8 cellular contexts compared by ENCODE assay signal in the genomic region with DNA sequence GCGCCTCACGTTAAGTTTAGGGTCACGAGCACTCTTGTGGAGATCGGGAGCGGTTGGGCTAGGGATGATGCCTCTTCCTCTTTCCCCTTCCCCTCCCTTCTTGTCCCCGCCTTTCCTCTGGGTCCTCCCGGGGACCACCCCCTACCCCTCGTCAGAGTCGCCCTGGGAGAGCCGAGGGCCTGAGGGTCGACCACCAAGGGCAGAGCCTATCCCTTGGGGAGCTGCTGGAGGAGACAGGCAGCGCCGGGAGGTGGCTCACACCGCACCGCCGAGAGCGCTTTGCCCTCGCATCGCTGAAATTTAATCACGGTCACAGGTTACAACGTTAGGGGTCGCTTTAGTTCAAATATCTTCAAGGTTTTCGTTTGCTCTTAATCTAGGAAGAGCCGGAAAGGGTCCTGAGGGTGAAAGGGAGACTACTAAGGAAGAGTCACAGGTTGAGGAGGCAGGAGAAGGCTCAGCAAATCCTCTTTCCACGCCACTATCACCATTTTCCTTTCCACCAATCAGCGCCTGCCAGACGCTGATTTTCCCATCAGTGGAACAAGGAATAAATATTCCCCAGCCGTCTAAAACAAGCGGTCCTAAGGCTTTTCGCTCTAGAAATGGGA. TPM values are rescaled to one million over a fixed set of nuclear protein-coding genes. Genes with fewer than 3 reads are reported as not detected.
DNase-seq lines count a peak whose midpoint lies in the region; ATAC-seq and TF ChIP-seq lines count a peak whose summit lies in the region.

No MANE protein-coding gene starts in this region.

- H3K4me3 Mint-ChIP-seq in mesothelial cell of epicardium: peak overlapping the region; percentile 84

- no peak overlapping the region for H2BK20ac ChIP-seq in IMR-90 (ENCODE audit: low read depth, low read length)

- TF ChIP-seq EP300 in tibial nerve (IDR thresholded peaks at IDR 0.05): no peak

- H4K5ac ChIP-seq in IMR-90 (ENCODE audit: low read depth, low read length): no peak overlapping the region

- H3K4me1 ChIP-seq in IMR-90 (ENCODE audit: control insufficient read depth, insufficient read depth, low read length) (no peaks in the 10 kb centered on the region), tibial nerve (peaks cover 0 to 21% (median 3%) of the 10 kb centered on the region in 4 donors)

- no peak for TF ChIP-seq RAD21 in IMR-90 (IDR thresholded peaks at IDR 0.05; ENCODE audit: low read length)

- peaks cover 8% of the 10 kb centered on the region for H3K36me3 Mint-ChIP-seq in mesothelial cell of epicardium

- H3K79me1 ChIP-seq in IMR-90 (ENCODE audit: low read depth in 1 of 2, low read length in 2 of 2): no peaks in the 10 kb centered on the region

- peak overlapping the region; percentile 34 for H3K4me3 ChIP-seq in IMR-90 (ENCODE audit: insufficient read depth, low read depth, low read length)
- H3K4me3 ChIP-seq in epithelial cell of proximal tubule (ENCODE audit: low read depth, low read length): peak overlapping the region; percentile 65
- peak overlapping the region; percentile 54 to 77 (median 66) for H3K4me3 ChIP-seq in tibial nerve

- H3K27ac ChIP-seq in IMR-90 (ENCODE audit: insufficient read depth, low read length) (no peak overlapping the region), tibial nerve (peak overlapping the region; percentile 67 to 92 (median 85))

- H3K9ac ChIP-seq in IMR-90 (ENCODE audit: low read depth, low read length): no peak overlapping the region

- H2AK9ac ChIP-seq in IMR-90 (replicated peaks; ENCODE audit: low read depth, low read length, poor library complexity): peak overlapping the region; percentile 37

- H3K9me1 ChIP-seq in IMR-90 (ENCODE audit: insufficient read depth, low read length): no peaks in the 10 kb centered on the region

- ATAC-seq in IMR-90 (ENCODE audit: low read depth) (peak; percentile 65), HG02970 (IDR thresholded peaks at IDR 0.05; ENCODE audit: low FRiP score, unreplicated experiment) (no peak)

- peak overlapping the region; percentile 83 for H3K27ac Mint-ChIP-seq in mesothelial cell of epicardium

- intact Hi-C loops in IMR-90 (cut with micrococcal nuclease): no loop called here

- no peak overlapping the region for H3K14ac ChIP-seq in IMR-90 (replicated peaks; ENCODE audit: low read depth, low read length)

- H4K20me1 ChIP-seq in IMR-90 (ENCODE audit: insufficient read depth, low read length): no peaks in the 10 kb centered on the region

- TF ChIP-seq POLR2A in IMR-90 (IDR thresholded peaks at IDR 0.05; ENCODE audit: low read depth, low read length): no peak
- no peak for TF ChIP-seq POLR2A in tibial nerve (IDR thresholded peaks at IDR 0.05)

- H3K23ac ChIP-seq in IMR-90 (ENCODE audit: low read depth, low read length): no peak overlapping the region

- peak overlapping the region; percentile 87 for H2AFZ ChIP-seq in IMR-90 (replicated peaks; ENCODE audit: low read length, poor library complexity)

- no peaks in the 10 kb centered on the region for H3K36me3 ChIP-seq in IMR-90 (ENCODE audit: control insufficient read depth, insufficient read depth, low read length)
- no peaks in the 10 kb centered on the region for H3K36me3 ChIP-seq in tibial nerve

- no TSS peak for BruUV-seq in IMR-90 (replicated peaks; lab: Mats Ljungman, UMichigan)

- in situ Hi-C loops in IMR-90 (cut with MboI; ENCODE audit: low sequenced_read_pairs): no loop called here

- no peak for TF ChIP-seq CTCF in IMR-90 (conservative IDR thresholded peaks at IDR 0.05; ENCODE audit: low read depth, low read length)
- peak; percentile 7 for TF ChIP-seq CTCF in epithelial cell of proximal tubule (conservative IDR thresholded peaks at IDR 0.05; ENCODE audit: low read depth, low read length)
- no peak for TF ChIP-seq CTCF in mesothelial cell of epicardium (IDR thresholded peaks at IDR 0.05; ENCODE audit: unreplicated experiment)
- TF ChIP-seq CTCF in tibial nerve (IDR thresholded peaks at IDR 0.05): peak in 1 of 5 experiments; percentile 8

- no peak overlapping the region for H4K8ac ChIP-seq in IMR-90 (ENCODE audit: low read depth in 2 of 2, low read length in 2 of 2)

- H3K4ac ChIP-seq in IMR-90 (ENCODE audit: low read depth, low read length): no peak overlapping the region

- H2BK15ac ChIP-seq in IMR-90 (ENCODE audit: low read depth, low read length): no peak overlapping the region

- H3K56ac ChIP-seq in IMR-90 (ENCODE audit: extremely low read depth, insufficient read depth, low read length): no peak overlapping the region

- H2BK120ac ChIP-seq in IMR-90 (ENCODE audit: low read depth, low read length): no peak overlapping the region

- dilution Hi-C loops in IMR-90 (cut with HindIII; ENCODE audit: low sequenced_read_pairs, unreplicated experiment): no loop called here

- POLR2A ChIA-PET in IMR-90 (lab: Charles Lee; ENCODE audit: unreplicated experiment): no interaction called here

- H3K27me3 ChIP-seq in IMR-90 (ENCODE audit: control insufficient read depth, insufficient read depth, low read length): peaks cover 21% of the 10 kb centered on the region
- peaks cover 0 to 18% of the 10 kb centered on the region in 2 donors for H3K27me3 ChIP-seq in tibial nerve

- no peak overlapping the region for H3K18ac ChIP-seq in IMR-90 (ENCODE audit: low read depth, low read length)

- no peaks in the 10 kb centered on the region for H3K9me3 Mint-ChIP-seq in mesothelial cell of epicardium

- 0% methylated on average over 3 of the region's 30 CpGs; no CpG with 5 or more reads in 1 of the 2 experiments for WGBS in IMR-90 (ENCODE audit: extremely low coverage in 2 of 2, insufficient read length in 1 of 2), 2 experiments
- WGBS in tibial nerve, 2 donors: 1% methylated on average over 23 to 26 of the region's 30 CpGs

- H3K4me1 Mint-ChIP-seq in mesothelial cell of epicardium: peaks cover 18% of the 10 kb centered on the region

- H3K27me3 Mint-ChIP-seq in mesothelial cell of epicardium (ENCODE audit: low read depth): peaks cover 5% of the 10 kb centered on the region

- H2AK5ac ChIP-seq in IMR-90 (ENCODE audit: low read depth, low read length): no peak overlapping the region

- CTCF ChIA-PET in IMR-90 (lab: Yijun Ruan, JAX): interaction anchor here (0.6 to 0.7 kb wide), 2 partner anchors 146 to 370 kb away, joined by 3 read pairs; no protein-coding TSS in a partner anchor

- no peak overlapping the region for H2BK5ac ChIP-seq in IMR-90 (ENCODE audit: low read depth, low read length, poor library complexity, severe bottlenecking)

- H4K91ac ChIP-seq in IMR-90 (ENCODE audit: insufficient read depth, low read depth, low read length): no peak overlapping the region

- DNase-seq in NCI-H2171 treated with DMSO at 0.1 percent for 48 hours (lab: John Stamatoyannopoulos, UW) (peak; percentile 76), NCI-H2171 (lab: John Stamatoyannopoulos, UW) (no peak), IMR-90 (peak; percentile 16), epithelial cell of proximal tubule (ENCODE audit: low read depth) (no peak), mesothelial cell of epicardium (ENCODE audit: low spot score in 2 of 2, unreplicated experiment in 2 of 2) (no peak), tibial nerve (ENCODE audit: low spot score in 2 of 2) (no peak)
- DNase-seq in activated CD4-positive, alpha-beta T cell treated with anti-CD3 and anti-CD28 coated beads, Interleukin-2, amount 50 U/mL, for 1 hour: peak; percentile 3

- peak overlapping the region; percentile 54 for H3K4me2 ChIP-seq in IMR-90 (ENCODE audit: low read depth, low read length)

- H3K9me3 ChIP-seq in IMR-90 (ENCODE audit: control insufficient read depth, insufficient read depth, low read length): no peaks in the 10 kb centered on the region
- H3K9me3 ChIP-seq in tibial nerve: no peaks in the 10 kb centered on the region

TF ChIP-seq in IMR-90, 13 proteins besides CTCF, POLR2A, EP300 and RAD21:
- no peak for TF ChIP-seq MAZ (IDR thresholded peaks at IDR 0.05; ENCODE audit: borderline replicate concordance, low read depth, low read length)
- TF ChIP-seq BHLHE40 (IDR thresholded peaks at IDR 0.05; ENCODE audit: low read depth, low read length): no peak

RNA-seq across cellular contexts. Expression of gene SNCA, which starts 0.5 kb away (rescaled TPM):
- 0.36 and 0.56 TPM in 2 replicates for total RNA-seq in IMR-90 (2012; rRNA removed)
- polyA plus RNA-seq in IMR-90 (2012; rRNA removed): 0.46 and 0.59 TPM in 2 replicates
- polyA plus RNA-seq in IMR-90 (2012; cell fraction: cytosol; rRNA removed): 0.13 and 0.37 TPM in 2 replicates
- polyA plus RNA-seq in IMR-90 (2012; cell fraction: nucleus; rRNA removed; ENCODE audit: low replicate concordance): 0.09 and 0.32 TPM in 2 replicates
- total RNA-seq in epithelial cell of proximal tubule: 2.4 and 6.6 TPM in 2 replicates
- total RNA-seq in mesothelial cell of epicardium: 14.8 to 18.3 TPM (median 15.7 TPM) in 3 replicates
- total RNA-seq in tibial nerve: 100 to 1,000 TPM in 1 of 4 donors, 10 to 100 TPM in 3; 46.5 to 150 (median 79.0) TPM

RNA-seq across cellular contexts. Expression of gene MMRN1, which starts 57.2 kb away (rescaled TPM):
- total RNA-seq in IMR-90 (2012; rRNA removed) (not detected in 2 replicates), epithelial cell of proximal tubule (not detected in 2 replicates), mesothelial cell of epicardium (not detected in 3 replicates), tibial nerve (10 to 100 TPM; 12.0 to 50.1 (median 22.9) TPM)
- not detected in 2 replicates for polyA plus RNA-seq in IMR-90 (2012; rRNA removed)
- polyA plus RNA-seq in IMR-90 (2012; cell fraction: cytosol; rRNA removed): not detected in 2 replicates
- polyA plus RNA-seq in IMR-90 (2012; cell fraction: nucleus; rRNA removed; ENCODE audit: low replicate concordance): 0.02 TPM in 1 of 2 replicates, not detected in the other

Comparison
In these comparisons a context has a peak if more than half of its experiments do, and no peak if none do; other contexts are left out.
1. DNase-seq: peak in NCI-H2171 treated with DMSO at 0.1 percent for 48 hours (single experiment), IMR-90 (single experiment) and activated CD4-positive, alpha-beta T cell treated with anti-CD3 and anti-CD28 coated beads, Interleukin-2, amount 50 U/mL, for 1 hour (single experiment); none in NCI-H2171 (single experiment), epithelial cell of proximal tubule (single experiment), mesothelial cell of epicardium (0 of 2) and tibial nerve (0 of 2).
2. RNA of gene MMRN1, which starts 57.2 kb away (total RNA-seq): 12.0 to 50.1 TPM in tibial nerve; not detected in mesothelial cell of epicardium, not detected in IMR-90 and not detected in epithelial cell of proximal tubule; every median in the first group is over 10 times any median in the second.
3. Peak in every context shown above with its lines, with median percentiles within 50 percentile points of each other: H3K4me3 ChIP-seq.